1 cellular context compared by ENCODE assay signal in genomic region chr17:62423647-62424461, GRCh38.
TF ChIP-seq lines count a peak whose summit lies in the region.

Gene METTL2A, plus strand, starts transcription at chr17:62423897. Its CDS starts 6 bp downstream, at chr17:62423903.

TF ChIP-seq in HepG2, 621 proteins besides CTCF, POLR2A, EP300 and RAD21 (continued from another document and continues in another):
- TF ChIP-seq ZNF407 (CRISPR knock-in tag; IDR thresholded peaks at IDR 0.05; ENCODE audit: not compliant biosample characterization) (peak; percentile 83), ZNF598 (CRISPR knock-in tag; IDR thresholded peaks at IDR 0.05; ENCODE audit: borderline replicate concordance) (0 out of 2 replicates have a peak, but pooled peaks have one; percentile 68), ZNF205 (CRISPR knock-in tag; IDR thresholded peaks at IDR 0.05) (peak; percentile 58; the same call in 1 of the 2 replicates), ZNF234 (CRISPR knock-in tag; conservative IDR thresholded peaks at IDR 0.05) (0 out of 2 replicates have a peak, but pooled peaks have one; percentile 65), ZNF160 (CRISPR knock-in tag; IDR thresholded peaks at IDR 0.05) (peak; percentile 49; the same call in 1 of the 2 replicates), IKZF4 (CRISPR knock-in tag; IDR thresholded peaks at IDR 0.05; ENCODE audit: borderline replicate concordance, low read depth, not compliant biosample characterization) (peak; percentile 73), CCDC6 (CRISPR knock-in tag; IDR thresholded peaks at IDR 0.05) (peak; percentile 81; the same call in 1 of the 2 replicates), ATF3 (CRISPR knock-in tag; IDR thresholded peaks at IDR 0.05) (peak; percentile 44), TAF1 (CRISPR knock-in tag; IDR thresholded peaks at IDR 0.05) (peak; percentile 92), PAX8 (CRISPR knock-in tag; IDR thresholded peaks at IDR 0.05; ENCODE audit: borderline replicate concordance) (0 out of 2 replicates have a peak, but pooled peaks have one; percentile 71), STAG1 (CRISPR knock-in tag; IDR thresholded peaks at IDR 0.05) (peak; percentile 42), ELF1 (CRISPR knock-in tag; IDR thresholded peaks at IDR 0.05) (peak; percentile 71; the same call in 1 of the 2 replicates), ZNF547 (CRISPR knock-in tag; IDR thresholded peaks at IDR 0.05) (peak; percentile 83; the same call in 1 of the 2 replicates), UBTF (CRISPR knock-in tag; IDR thresholded peaks at IDR 0.05) (peak; percentile 95), JUND (CRISPR knock-in tag; IDR thresholded peaks at IDR 0.05) (peak; percentile 49), GMEB1 (CRISPR knock-in tag; IDR thresholded peaks at IDR 0.05; ENCODE audit: borderline replicate concordance) (peak; percentile 81), BCL3 (CRISPR knock-in tag; IDR thresholded peaks at IDR 0.05) (peak; percentile 91; the same call in 1 of the 2 replicates), ZFY (CRISPR knock-in tag; IDR thresholded peaks at IDR 0.05) (peak; percentile 88), KDM1A (CRISPR knock-in tag; IDR thresholded peaks at IDR 0.05) (0 out of 2 replicates have a peak, but pooled peaks have one; percentile 8), ZBTB38 (CRISPR knock-in tag; IDR thresholded peaks at IDR 0.05) (peak; percentile 92), TBX3 (IDR thresholded peaks at IDR 0.05; ENCODE audit: borderline replicate concordance) (0 out of 2 replicates have a peak, but pooled peaks have one; percentile 15), NFKBIZ (CRISPR knock-in tag; IDR thresholded peaks at IDR 0.05) (peak; percentile 49; the same call in 1 of the 2 replicates), ZNF574 (CRISPR knock-in tag; IDR thresholded peaks at IDR 0.05) (peak; percentile 94), HNF1B (CRISPR knock-in tag; IDR thresholded peaks at IDR 0.05) (peak; percentile 94)
